In the genomic region with DNA sequence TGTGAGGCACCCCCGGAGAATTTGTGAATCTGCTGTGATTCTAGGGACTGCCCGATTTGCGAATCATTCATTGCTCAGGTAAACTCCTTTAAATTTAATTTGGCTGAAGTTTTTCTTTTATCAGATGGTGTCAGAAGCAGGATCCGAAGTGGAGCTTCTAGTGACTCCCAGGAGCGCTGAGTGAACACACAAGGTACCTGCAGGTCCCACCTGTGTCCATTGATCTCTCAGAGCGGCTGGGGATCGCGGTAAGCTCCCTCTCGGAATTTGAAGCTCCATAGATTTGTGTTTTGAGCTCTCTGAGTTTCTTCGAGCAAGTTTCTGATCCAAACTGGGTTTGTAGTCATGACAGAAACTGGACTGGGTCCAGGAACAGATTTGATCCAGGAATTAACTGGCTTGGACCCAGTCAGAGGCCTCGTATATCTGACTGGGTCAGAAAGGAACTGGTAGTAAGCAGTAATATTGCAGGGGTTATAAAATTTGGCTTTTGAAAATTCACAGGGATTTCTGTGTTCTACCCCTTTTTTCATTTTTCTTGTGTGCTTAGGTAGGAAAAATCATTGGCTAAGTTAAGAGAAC, we compare ENCODE assay signal across 26 cellular contexts. TPM values are rescaled to one million over a fixed set of nuclear protein-coding genes. Genes with fewer than 3 reads are reported as not detected.
DNase-seq lines count a peak whose midpoint lies in the region; ATAC-seq, FAIRE-seq and TF ChIP-seq lines count a peak whose summit lies in the region.
"Had no signal": no experiment of that assay in that cellular context is flagged by ENCODE, and none has a peak within 500 bp of the region (broad histone marks: within the 10 kb centered on the region; RNA-seq: fewer than 3 reads in every experiment).

No MANE protein-coding gene starts in this region.

- H2BK15ac ChIP-seq in H1 (ENCODE audit: low read length): no peak overlapping the region

- CTCF ChIA-PET in H1 (lab: Charles Lee; ENCODE audit: partially characterized antibody): no interaction called here

- no peak overlapping the region for H3K4ac ChIP-seq in H1 (replicated peaks; ENCODE audit: insufficient read length, low read depth, low read length)

- H3K36me3 ChIP-seq in H1 (ENCODE audit: control insufficient read depth in 2 of 4, insufficient read depth in 4 of 4, low read length in 3 of 4): peaks cover 0 to 20% (median 2%) of the 10 kb centered on the region in 4 experiments; a peak in 3 of 8 replicates
- H3K36me3 ChIP-seq: cardiac muscle cell, upper lobe of right lung had no signal

- H3K9me3 ChIP-seq in H1 (ENCODE audit: insufficient read depth in 2 of 2, low read depth in 1 of 2, low read length in 1 of 2) (peaks cover 15 to 22% of the 10 kb centered on the region in 2 experiments), right cardiac atrium (ENCODE audit: control insufficient read depth, low read length) (no peaks in the 10 kb centered on the region)
- H3K9me3 ChIP-seq: upper lobe of right lung had no signal

- no peaks in the 10 kb centered on the region for H4K20me1 ChIP-seq in H1 (replicated peaks in 1 of 2; ENCODE audit: control insufficient read depth in 1 of 2, insufficient read depth in 2 of 2, low read length in 2 of 2)
- H4K20me1 ChIP-seq: BLaER1 treated with 17β-estradiol and CSF1 and Interleukin-3, amounts not matched to agents 10 nM and 100 nM had no signal

- TF ChIP-seq CTCF in H1 (IDR thresholded peaks at IDR 0.05; ENCODE audit: control extremely low read depth in 1 of 3, insufficient read depth in 1 of 3, low read depth in 1 of 3, low read length in 3 of 3): no peak

- H2BK120ac ChIP-seq in H1 (replicated peaks; ENCODE audit: low read depth, low read length): no peak overlapping the region

- H2BK12ac ChIP-seq in H1 (ENCODE audit: low read depth, low read length): no peak overlapping the region

- H3K23me2 ChIP-seq in H1 (ENCODE audit: low read depth, low read length): no peaks in the 10 kb centered on the region

- ATAC-seq in right cardiac atrium (peak; percentile 38 to 40), HG03520 (IDR thresholded peaks at IDR 0.05; ENCODE audit: unreplicated experiment) (no peak), HG03378 (IDR thresholded peaks at IDR 0.05; ENCODE audit: unreplicated experiment) (no peak)
- ATAC-seq: GM23338, mucosa of descending colon, T-cell, upper lobe of right lung had no signal

- DNase-seq in NCI-H446 (lab: John Stamatoyannopoulos, UW) (peak; percentile 15 to 52), H1 (ENCODE audit: low read depth in 1 of 2, low spot score in 2 of 2) (no peak), right cardiac atrium (peak; percentile 29 to 56 (median 41)), stromal cell of bone marrow (ENCODE audit: low read depth) (peak; percentile 34), NCI-H1436 treated with DMSO at 0.1 percent for 48 hours (lab: John Stamatoyannopoulos, UW) (no peak)
- no peak for DNase-seq in activated CD8-positive, alpha-beta memory T cell treated with anti-CD3 and anti-CD28 coated beads for 24 hours
- DNase-seq: ACHN; activated CD4-positive, alpha-beta T cell treated with anti-CD3 and anti-CD28 coated beads, Interleukin-2, amount 10 ng/mL, durations not matched to agents 24 days and 14 days; activated CD8-positive, alpha-beta memory T cell treated with anti-CD3 and anti-CD28 coated beads, Interleukin-2, amount 50 U/mL, for 48 hours; activated gamma-delta T cell treated with Interleukin-2 at 50 U/mL for 16 hours; dermis blood vessel endothelial cell; hippocampal formation; mucosa of descending colon; NCI-H1694 treated with DMSO at 0.1 percent for 48 hours; NCI-H226; small intestine; stimulated activated CD4-positive, alpha-beta T cell treated with anti-CD3 and anti-CD28 coated beads, Interleukin-2, amount 100 ng/mL, for 24 hours; stimulated activated naive CD4-positive, alpha-beta T cell; T-cell; upper lobe of right lung had no signal

- 82% methylated on average over 11 of the region's 11 CpGs; no CpG with 5 or more reads in 1 of the 2 experiments for whole genome bisulfite sequencing in H1 (ENCODE audit: extremely low coverage in 1 of 2, insufficient coverage in 1 of 2, insufficient read length in 1 of 2, insufficient replicate concordance in 2 of 2, low coverage in 1 of 2, low lambda C conversion rate in 2 of 2, missing lambda C conversion rate in 1 of 2), 2 experiments
- 64% methylated on average over 11 of the region's 11 CpGs for WGBS in right cardiac atrium

- no peak overlapping the region for H2AFZ ChIP-seq in H1 (ENCODE audit: low read length)
- H2AFZ ChIP-seq: GM23338 had no signal

- H3K9ac ChIP-seq in H1 (replicated peaks in 1 of 4; ENCODE audit: extremely low read depth in 1 of 4, low read depth in 3 of 4, low read length in 3 of 4): no peak overlapping the region
- H3K9ac ChIP-seq: BLaER1 treated with 17β-estradiol and CSF1 and Interleukin-3, amounts not matched to agents 10 nM and 100 nM had no signal

- intact Hi-C loops in right cardiac atrium (cut with DNase I): no loop called here

- H3K79me1 ChIP-seq in H1 (ENCODE audit: low read depth, low read length): no peaks in the 10 kb centered on the region

- no peak overlapping the region for H4K91ac ChIP-seq in H1 (replicated peaks; ENCODE audit: insufficient read length, low read length)

- POLR2A ChIA-PET in H1 (lab: Charles Lee; ENCODE audit: partially characterized antibody): no interaction called here

- 0 out of 2 replicates have a peak overlapping the region, but pooled peaks have one; percentile 51 for H4K8ac ChIP-seq in H1 (ENCODE audit: extremely low read depth, insufficient read depth, low read length)

- no peak overlapping the region for H3K4me2 ChIP-seq in H1 (ENCODE audit: insufficient read depth in 1 of 2, low read depth in 2 of 2, low read length in 2 of 2)
- H3K4me2 ChIP-seq: BLaER1 treated with 17β-estradiol and CSF1 and Interleukin-3, amounts not matched to agents 10 nM and 100 nM; GM23338 had no signal

- no peak overlapping the region for H2BK5ac ChIP-seq in H1 (ENCODE audit: low read depth, low read length)

- no peak overlapping the region for H2BK20ac ChIP-seq in H1 (ENCODE audit: low read length)

- no peak overlapping the region for H4K5ac ChIP-seq in H1 (ENCODE audit: insufficient read length, low read depth, low read length)

- no peak overlapping the region for H3K56ac ChIP-seq in H1 (replicated peaks; ENCODE audit: insufficient read length, low read depth, low read length)

- H3K14ac ChIP-seq in H1 (ENCODE audit: insufficient read length): no peak overlapping the region

- no peak for TF ChIP-seq EP300 in H1 (IDR thresholded peaks at IDR 0.05; ENCODE audit: borderline replicate concordance in 1 of 2, low read depth in 2 of 2, low read length in 2 of 2)

- TF ChIP-seq RAD21 in H1 (IDR thresholded peaks at IDR 0.05 in 1 of 2, conservative IDR thresholded peaks at IDR 0.05 in 1 of 2; ENCODE audit: low read depth in 2 of 2, low read length in 2 of 2): no peak

- no peak for TF ChIP-seq POLR2A in H1 (IDR thresholded peaks at IDR 0.05; ENCODE audit: control extremely low read depth in 1 of 2, low read depth in 2 of 2, low read length in 2 of 2)

- H3K4me1 ChIP-seq in H1 (replicated peaks in 1 of 4; ENCODE audit: control insufficient read depth in 3 of 4, insufficient read depth in 4 of 4, low read length in 3 of 4): no peaks in the 10 kb centered on the region
- no peaks in the 10 kb centered on the region for H3K4me1 ChIP-seq in right cardiac atrium (ENCODE audit: control insufficient read depth, insufficient read depth, low read length)
- H3K4me1 ChIP-seq: upper lobe of right lung had no signal

- H3K27me3 ChIP-seq in H1 (replicated peaks in 1 of 4; ENCODE audit: control insufficient read depth in 3 of 4, extremely low read depth in 1 of 4, insufficient read depth in 3 of 4, low read length in 3 of 4) (no peaks in the 10 kb centered on the region), right cardiac atrium (ENCODE audit: control insufficient read depth, insufficient read depth) (no peaks in the 10 kb centered on the region)
- H3K27me3 ChIP-seq: BLaER1 treated with 17β-estradiol and CSF1 and Interleukin-3, amounts not matched to agents 10 nM and 100 nM; cardiac muscle cell; upper lobe of right lung had no signal

- H3K18ac ChIP-seq in H1 (ENCODE audit: extremely low read depth, low read length): no peak overlapping the region

- no peak overlapping the region for H2AK5ac ChIP-seq in H1 (ENCODE audit: low read depth, low read length)

- H3K4me3 ChIP-seq in H1 (ENCODE audit: extremely low read depth in 1 of 4, insufficient read depth in 2 of 4, low read depth in 3 of 4, low read length in 4 of 4) (no peak overlapping the region), right cardiac atrium (ENCODE audit: low read length) (no peak overlapping the region)
- H3K4me3 ChIP-seq: BLaER1 treated with 17β-estradiol and CSF1 and Interleukin-3, amounts not matched to agents 10 nM and 100 nM; cardiac muscle cell; GM23338; mucosa of descending colon; upper lobe of right lung had no signal

- no peak overlapping the region for H3K23ac ChIP-seq in H1 (ENCODE audit: insufficient read length)

- H3K27ac ChIP-seq in H1 (ENCODE audit: low read depth, low read length) (no peak overlapping the region), right cardiac atrium (ENCODE audit: low read length) (peak overlapping the region; percentile 0)
- H3K27ac ChIP-seq: BLaER1 treated with 17β-estradiol and CSF1 and Interleukin-3, amounts not matched to agents 10 nM and 100 nM; cardiac muscle cell; upper lobe of right lung had no signal

- H3K79me2 ChIP-seq in H1 (ENCODE audit: control insufficient read depth in 1 of 2, insufficient read depth in 2 of 2, low read length in 2 of 2): no peaks in the 10 kb centered on the region

- FAIRE-seq in H1 (lab: Jason Lieb, UNC): no peak
- FAIRE-seq: GM19239, small intestine had no signal

TF ChIP-seq in H1, 55 proteins besides CTCF, POLR2A, EP300 and RAD21 (continues in another document):
- TF ChIP-seq, protein P1, sequence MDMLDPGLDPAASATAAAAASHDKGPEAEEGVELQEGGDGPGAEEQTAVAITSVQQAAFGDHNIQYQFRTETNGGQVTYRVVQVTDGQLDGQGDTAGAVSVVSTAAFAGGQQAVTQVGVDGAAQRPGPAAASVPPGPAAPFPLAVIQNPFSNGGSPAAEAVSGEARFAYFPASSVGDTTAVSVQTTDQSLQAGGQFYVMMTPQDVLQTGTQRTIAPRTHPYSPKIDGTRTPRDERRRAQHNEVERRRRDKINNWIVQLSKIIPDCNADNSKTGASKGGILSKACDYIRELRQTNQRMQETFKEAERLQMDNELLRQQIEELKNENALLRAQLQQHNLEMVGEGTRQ (IDR thresholded peaks at IDR 0.05; ENCODE audit: low read length): no peak
- TF ChIP-seq MAFK (IDR thresholded peaks at IDR 0.05; ENCODE audit: low read depth, low read length): no peak

RNA-seq across cellular contexts. Expression of gene EDEM3, which starts 56.2 kb away (rescaled TPM):
- total RNA-seq in H1 (2021; fragmentation: NEBNext Ultra II Directional; extraction: Animal tissue kit (Norgen Biotek cat#: 25700)): 13.7 and 14.0 TPM in 2 replicates
- polyA plus RNA-seq in H1 (2011; rRNA removed) (1.3 and 1.6 TPM in 2 replicates), right cardiac atrium (10.2 TPM)
- 3.4 TPM for polyA plus RNA-seq in H1 (2011; cell fraction: cytosol; rRNA removed)
- 2.4 TPM for polyA plus RNA-seq in H1 (2011; cell fraction: nucleus; rRNA removed)
- polyA plus RNA-seq in H1 (2012, experiment 1 of 2): 4.4 to 6.6 TPM (median 5.6 TPM) in 4 replicates
- polyA plus RNA-seq in H1 (2012, experiment 2 of 2): 0.33 TPM
- 9.8 TPM for polyA plus RNA-seq in H1 (2013, experiment 1 of 2)
- 10.8 TPM for polyA plus RNA-seq in H1 (2013, experiment 2 of 2)
- 18.1 and 21.8 TPM in 2 replicates for polyA minus RNA-seq in H1 (2011; rRNA and poly(A)+ RNA removed)
- 12.2 TPM for polyA minus RNA-seq in H1 (2011; cell fraction: cytosol; rRNA and poly(A)+ RNA removed)
- 6.3 TPM for polyA minus RNA-seq in H1 (2011; cell fraction: nucleus; rRNA and poly(A)+ RNA removed)
- 10 to 100 TPM; 19.2 to 26.1 (median 20.2) TPM for total RNA-seq in right cardiac atrium

Comparison
In these comparisons a context has a peak if more than half of its experiments do, and no peak if none do; other contexts are left out.
1. DNase-seq: peak in NCI-H446 (2 of 2), right cardiac atrium (3 of 3) and stromal cell of bone marrow (single experiment); none in H1 (0 of 2), activated CD8-positive, alpha-beta memory T cell treated with anti-CD3 and anti-CD28 coated beads for 24 hours (single experiment) and NCI-H1436 treated with DMSO at 0.1 percent for 48 hours (single experiment).
2. ATAC-seq: peak in right cardiac atrium (2 of 2); none in HG03520 (single experiment) and HG03378 (single experiment).